ENCODE assay signal across 7 cellular contexts in genomic region chr1:10005248-10005647, GRCh38. TPM values are rescaled to one million over a fixed set of nuclear protein-coding genes. Genes with fewer than 3 reads are reported as not detected.
"Had no signal": no experiment of that assay in that cellular context is flagged by ENCODE, and none has a peak within 500 bp of the region (broad histone marks: within the 10 kb centered on the region; RNA-seq: fewer than 3 reads in every experiment).

No MANE protein-coding gene starts in this region.

RNA-seq across cellular contexts. Expression of gene RBP7, which starts 8.2 kb away (rescaled TPM):
- total RNA-seq: naive thymus-derived CD8-positive, alpha-beta T cell; natural killer cell treated with Interleukin-12 subunit alpha and Interleukin-12 subunit beta and Interleukin-15 and Interleukin-18, amount 100 ng/mL, for 72 hours; neural crest cell; occipital lobe; osteoblast; osteocyte had no signal
- polyA plus RNA-seq: naive thymus-derived CD8-positive, alpha-beta T cell; smooth muscle cell had no signal
